8 cellular contexts compared by ENCODE assay signal in genomic region chr6:141677598-141678211, GRCh38.
DNase-seq lines count a peak whose midpoint lies in the region; ATAC-seq and TF ChIP-seq lines count a peak whose summit lies in the region.

No MANE protein-coding gene starts in this region.

- H3K4me1 Mint-ChIP-seq in chondrocyte (ENCODE audit: low read depth) (peaks cover 7% of the 10 kb centered on the region), osteocyte (ENCODE audit: unreplicated experiment) (peaks cover 8% of the 10 kb centered on the region)

- H3K4me1 ChIP-seq in colonic mucosa = no peaks in the 10 kb centered on the region

- CTCF ChIA-PET in GM10248 (lab: Yijun Ruan, JAX) (interaction anchor here (1.2 kb wide), 1 partner anchor 8 kb away, joined by 3 read pairs; no protein-coding TSS in a partner anchor), HEK293T (lab: Yijun Ruan, JAX) (no interaction called here)

- no peaks in the 10 kb centered on the region for H3K36me3 ChIP-seq in colonic mucosa

- no peaks in the 10 kb centered on the region for H3K9me3 Mint-ChIP-seq in chondrocyte (ENCODE audit: low read depth)
- H3K9me3 Mint-ChIP-seq in osteocyte (ENCODE audit: unreplicated experiment) = no peaks in the 10 kb centered on the region

- ATAC-seq in GM18907 (IDR thresholded peaks at IDR 0.05; ENCODE audit: unreplicated experiment) = no peak

- no peaks in the 10 kb centered on the region for H3K27me3 Mint-ChIP-seq in chondrocyte (ENCODE audit: low read depth)
- no peaks in the 10 kb centered on the region for H3K27me3 Mint-ChIP-seq in osteocyte (ENCODE audit: unreplicated experiment)

- no peak overlapping the region for H3K9ac ChIP-seq in colonic mucosa (ENCODE audit: low read depth in 2 of 2, low read length in 2 of 2)

- H3K27ac Mint-ChIP-seq in chondrocyte (ENCODE audit: unreplicated experiment) = no peak overlapping the region
- H3K27ac Mint-ChIP-seq in osteocyte (ENCODE audit: unreplicated experiment) = no peak overlapping the region

- H3K9me3 ChIP-seq in colonic mucosa = no peaks in the 10 kb centered on the region

- no peak overlapping the region for H3K4me3 ChIP-seq in colonic mucosa

- TF ChIP-seq CTCF in GM10248 (IDR thresholded peaks at IDR 0.05; ENCODE audit: control extremely low read depth, extremely low read depth, low read depth, missing control alignments) (peak; percentile 53), chondrocyte (IDR thresholded peaks at IDR 0.05) (peak; percentile 88), osteocyte (IDR thresholded peaks at IDR 0.05) (peak; percentile 83), colonic mucosa (IDR thresholded peaks at IDR 0.05) (no peak)

- no peaks in the 10 kb centered on the region for H3K27me3 ChIP-seq in colonic mucosa

- POLR2A ChIA-PET in GM10248 (lab: Yijun Ruan, JAX) = no interaction called here
- POLR2A ChIA-PET in HEK293T (lab: Yijun Ruan, JAX) = no interaction called here

- intact Hi-C loops in colonic mucosa (cut with DNase I) = no loop called here

- H3K36me3 Mint-ChIP-seq in chondrocyte (ENCODE audit: low read depth) (no peaks in the 10 kb centered on the region), osteocyte (ENCODE audit: unreplicated experiment) (no peaks in the 10 kb centered on the region)

- no peak overlapping the region for H3K27ac ChIP-seq in colonic mucosa

- DNase-seq in GM10248 (ENCODE audit: extremely low spot score) (no peak), HEK293T (ENCODE audit: extremely low spot score) (peak; percentile 20), NCI-H345 treated with DMSO at 0.1 percent for 48 hours (lab: John Stamatoyannopoulos, UW; ENCODE audit: unreplicated experiment) (peak; percentile 10), chondrocyte (ENCODE audit: low spot score) (no peak), osteocyte (ENCODE audit: extremely low spot score, unreplicated experiment) (no peak), colonic mucosa (no peak)
- no peak for DNase-seq in activated CD8-positive, alpha-beta memory T cell treated with anti-CD3 and anti-CD28 coated beads for 24 hours

- H3K4me3 Mint-ChIP-seq in chondrocyte (ENCODE audit: unreplicated experiment) (no peak overlapping the region), osteocyte (ENCODE audit: unreplicated experiment) (no peak overlapping the region)

TF ChIP-seq in HEK293T, 16 proteins besides CTCF, POLR2A, EP300 and RAD21:
- no peak for TF ChIP-seq FOXM1 (IDR thresholded peaks at IDR 0.05; ENCODE audit: borderline replicate concordance)
- no peak for TF ChIP-seq ZNF384 (IDR thresholded peaks at IDR 0.05)
- TF ChIP-seq FOXK2 (IDR thresholded peaks at IDR 0.05) = no peak
- no peak for TF ChIP-seq NFRKB (IDR thresholded peaks at IDR 0.05)
- TF ChIP-seq BHLHE40 (IDR thresholded peaks at IDR 0.05; ENCODE audit: borderline replicate concordance) = no peak
- no peak for TF ChIP-seq ELF4 (IDR thresholded peaks at IDR 0.05)
- no peak for TF ChIP-seq ARNT (IDR thresholded peaks at IDR 0.05)
- no peak for TF ChIP-seq SP1 (IDR thresholded peaks at IDR 0.05)
- TF ChIP-seq SUZ12 (IDR thresholded peaks at IDR 0.05) = no peak
- no peak for TF ChIP-seq L3MBTL2 (conservative IDR thresholded peaks at IDR 0.05)
- TF ChIP-seq HDGF (IDR thresholded peaks at IDR 0.05; ENCODE audit: borderline replicate concordance) = no peak
- TF ChIP-seq FOXA1 (IDR thresholded peaks at IDR 0.05) = no peak
- TF ChIP-seq TARDBP (IDR thresholded peaks at IDR 0.05) = no peak
- TF ChIP-seq, protein P1, sequence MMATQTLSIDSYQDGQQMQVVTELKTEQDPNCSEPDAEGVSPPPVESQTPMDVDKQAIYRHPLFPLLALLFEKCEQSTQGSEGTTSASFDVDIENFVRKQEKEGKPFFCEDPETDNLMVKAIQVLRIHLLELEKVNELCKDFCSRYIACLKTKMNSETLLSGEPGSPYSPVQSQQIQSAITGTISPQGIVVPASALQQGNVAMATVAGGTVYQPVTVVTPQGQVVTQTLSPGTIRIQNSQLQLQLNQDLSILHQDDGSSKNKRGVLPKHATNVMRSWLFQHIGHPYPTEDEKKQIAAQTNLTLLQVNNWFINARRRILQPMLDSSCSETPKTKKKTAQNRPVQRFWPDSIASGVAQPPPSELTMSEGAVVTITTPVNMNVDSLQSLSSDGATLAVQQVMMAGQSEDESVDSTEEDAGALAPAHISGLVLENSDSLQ (IDR thresholded peaks at IDR 0.05) = no peak
- no peak for TF ChIP-seq LEF1 (IDR thresholded peaks at IDR 0.05; ENCODE audit: borderline replicate concordance)
- TF ChIP-seq CTBP1 (IDR thresholded peaks at IDR 0.05; ENCODE audit: borderline replicate concordance) = no peak
TF ChIP-seq in HEK293T: peak in this region for 0.

Comparison
In these comparisons a context has a peak if more than half of its experiments do, and no peak if none do; other contexts are left out.
1. DNase-seq: peak in HEK293T (single experiment) and NCI-H345 treated with DMSO at 0.1 percent for 48 hours (single experiment); none in GM10248 (single experiment), chondrocyte (single experiment), osteocyte (single experiment), colonic mucosa (single experiment) and activated CD8-positive, alpha-beta memory T cell treated with anti-CD3 and anti-CD28 coated beads for 24 hours (single experiment).